Comparison of ENCODE assay signal across 1 cellular context in the genomic region with DNA sequence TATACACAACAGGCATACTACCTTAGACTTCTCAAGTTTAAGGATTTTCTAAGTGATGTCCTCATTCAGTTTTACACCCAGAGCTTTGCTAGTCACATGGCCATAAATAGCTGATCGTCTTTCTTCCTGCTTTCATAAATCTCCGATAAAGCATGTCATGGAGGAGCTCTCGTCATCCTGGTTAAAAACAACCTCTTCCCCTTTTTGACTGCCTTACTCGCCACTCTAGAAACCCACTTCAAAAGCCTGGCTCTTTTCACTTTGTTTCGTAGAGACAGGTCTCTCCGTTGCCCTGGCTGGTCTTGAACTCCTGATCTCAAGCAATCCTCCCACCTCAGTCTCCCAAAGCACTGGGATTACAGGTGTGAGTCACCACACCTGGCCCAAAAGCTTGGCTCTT.
A peak's percentile ranks its signal among the peaks of the same experiment; 100 is the strongest.
TF ChIP-seq lines count a peak whose summit lies in the region.

No MANE protein-coding gene starts in this region.

TF ChIP-seq in K562, 482 proteins besides CTCF, POLR2A, EP300 and RAD21 (continued from another document and continues in another):
- TF ChIP-seq, protein P1, sequence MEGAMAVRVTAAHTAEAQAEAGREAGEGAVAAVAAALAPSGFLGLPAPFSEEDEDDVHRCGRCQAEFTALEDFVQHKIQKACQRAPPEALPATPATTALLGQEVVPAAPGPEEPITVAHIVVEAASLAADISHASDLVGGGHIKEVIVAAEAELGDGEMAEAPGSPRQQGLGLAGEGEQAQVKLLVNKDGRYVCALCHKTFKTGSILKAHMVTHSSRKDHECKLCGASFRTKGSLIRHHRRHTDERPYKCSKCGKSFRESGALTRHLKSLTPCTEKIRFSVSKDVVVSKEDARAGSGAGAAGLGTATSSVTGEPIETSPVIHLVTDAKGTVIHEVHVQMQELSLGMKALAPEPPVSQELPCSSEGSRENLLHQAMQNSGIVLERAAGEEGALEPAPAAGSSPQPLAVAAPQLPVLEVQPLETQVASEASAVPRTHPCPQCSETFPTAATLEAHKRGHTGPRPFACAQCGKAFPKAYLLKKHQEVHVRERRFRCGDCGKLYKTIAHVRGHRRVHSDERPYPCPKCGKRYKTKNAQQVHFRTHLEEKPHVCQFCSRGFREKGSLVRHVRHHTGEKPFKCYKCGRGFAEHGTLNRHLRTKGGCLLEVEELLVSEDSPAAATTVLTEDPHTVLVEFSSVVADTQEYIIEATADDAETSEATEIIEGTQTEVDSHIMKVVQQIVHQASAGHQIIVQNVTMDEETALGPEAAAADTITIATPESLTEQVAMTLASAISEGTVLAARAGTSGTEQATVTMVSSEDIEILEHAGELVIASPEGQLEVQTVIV (CRISPR knock-in tag; IDR thresholded peaks at IDR 0.05; ENCODE audit: borderline replicate concordance), result no peak
- peak; percentile 71 for TF ChIP-seq SMARCA4 (IDR thresholded peaks at IDR 0.05)
- TF ChIP-seq ELF4 (CRISPR knock-in tag; IDR thresholded peaks at IDR 0.05), result peak; percentile 70; the same call in 1 of the 2 replicates
- TF ChIP-seq, protein P2, sequence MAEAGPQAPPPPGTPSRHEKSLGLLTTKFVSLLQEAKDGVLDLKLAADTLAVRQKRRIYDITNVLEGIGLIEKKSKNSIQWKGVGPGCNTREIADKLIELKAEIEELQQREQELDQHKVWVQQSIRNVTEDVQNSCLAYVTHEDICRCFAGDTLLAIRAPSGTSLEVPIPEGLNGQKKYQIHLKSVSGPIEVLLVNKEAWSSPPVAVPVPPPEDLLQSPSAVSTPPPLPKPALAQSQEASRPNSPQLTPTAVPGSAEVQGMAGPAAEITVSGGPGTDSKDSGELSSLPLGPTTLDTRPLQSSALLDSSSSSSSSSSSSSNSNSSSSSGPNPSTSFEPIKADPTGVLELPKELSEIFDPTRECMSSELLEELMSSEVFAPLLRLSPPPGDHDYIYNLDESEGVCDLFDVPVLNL (CRISPR knock-in tag; IDR thresholded peaks at IDR 0.05; ENCODE audit: low read depth), result no peak
- TF ChIP-seq, protein P3, sequence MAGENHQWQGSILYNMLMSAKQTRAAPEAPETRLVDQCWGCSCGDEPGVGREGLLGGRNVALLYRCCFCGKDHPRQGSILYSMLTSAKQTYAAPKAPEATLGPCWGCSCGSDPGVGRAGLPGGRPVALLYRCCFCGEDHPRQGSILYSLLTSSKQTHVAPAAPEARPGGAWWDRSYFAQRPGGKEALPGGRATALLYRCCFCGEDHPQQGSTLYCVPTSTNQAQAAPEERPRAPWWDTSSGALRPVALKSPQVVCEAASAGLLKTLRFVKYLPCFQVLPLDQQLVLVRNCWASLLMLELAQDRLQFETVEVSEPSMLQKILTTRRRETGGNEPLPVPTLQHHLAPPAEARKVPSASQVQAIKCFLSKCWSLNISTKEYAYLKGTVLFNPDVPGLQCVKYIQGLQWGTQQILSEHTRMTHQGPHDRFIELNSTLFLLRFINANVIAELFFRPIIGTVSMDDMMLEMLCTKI (IDR thresholded peaks at IDR 0.05; ENCODE audit: partially characterized antibody), result no peak
- TF ChIP-seq FOXA3 (CRISPR knock-in tag; conservative IDR thresholded peaks at IDR 0.05 in 1 of 2, IDR thresholded peaks at IDR 0.05 in 1 of 2), result no peak
- TF ChIP-seq ZC3H11A (IDR thresholded peaks at IDR 0.05; ENCODE audit: low read depth, low read length), result no peak
- TF ChIP-seq CSDE1 (IDR thresholded peaks at IDR 0.05), result no peak
- no peak for TF ChIP-seq ASH1L (IDR thresholded peaks at IDR 0.05; ENCODE audit: borderline replicate concordance, low read depth, partially characterized antibody)
- no peak for TF ChIP-seq FOXK1 (CRISPR knock-in tag; IDR thresholded peaks at IDR 0.05; ENCODE audit: borderline replicate concordance)
- TF ChIP-seq MTF1 (CRISPR knock-in tag; IDR thresholded peaks at IDR 0.05; ENCODE audit: borderline replicate concordance), result no peak
- TF ChIP-seq TAF15 (IDR thresholded peaks at IDR 0.05; ENCODE audit: low read depth, low read length), result no peak
- no peak for TF ChIP-seq ZNF316 (IDR thresholded peaks at IDR 0.05)
- TF ChIP-seq, protein P4, sequence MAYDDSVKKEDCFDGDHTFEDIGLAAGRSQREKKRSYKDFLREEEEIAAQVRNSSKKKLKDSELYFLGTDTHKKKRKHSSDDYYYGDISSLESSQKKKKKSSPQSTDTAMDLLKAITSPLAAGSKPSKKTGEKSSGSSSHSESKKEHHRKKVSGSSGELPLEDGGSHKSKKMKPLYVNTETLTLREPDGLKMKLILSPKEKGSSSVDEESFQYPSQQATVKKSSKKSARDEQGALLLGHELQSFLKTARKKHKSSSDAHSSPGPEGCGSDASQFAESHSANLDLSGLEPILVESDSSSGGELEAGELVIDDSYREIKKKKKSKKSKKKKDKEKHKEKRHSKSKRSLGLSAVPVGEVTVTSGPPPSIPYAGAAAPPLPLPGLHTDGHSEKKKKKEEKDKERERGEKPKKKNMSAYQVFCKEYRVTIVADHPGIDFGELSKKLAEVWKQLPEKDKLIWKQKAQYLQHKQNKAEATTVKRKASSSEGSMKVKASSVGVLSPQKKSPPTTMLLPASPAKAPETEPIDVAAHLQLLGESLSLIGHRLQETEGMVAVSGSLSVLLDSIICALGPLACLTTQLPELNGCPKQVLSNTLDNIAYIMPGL (CRISPR knock-in tag; IDR thresholded peaks at IDR 0.05), result no peak
- TF ChIP-seq ZNF444 (CRISPR knock-in tag; IDR thresholded peaks at IDR 0.05), result no peak
- no peak for TF ChIP-seq TSC22D4 (tag; IDR thresholded peaks at IDR 0.05)
- no peak for TF ChIP-seq RFX7 (CRISPR knock-in tag; IDR thresholded peaks at IDR 0.05)
- TF ChIP-seq ZFX (CRISPR knock-in tag; IDR thresholded peaks at IDR 0.05), result no peak
- 0 out of 2 replicates have a peak, but pooled peaks have one; percentile 16 for TF ChIP-seq NBN (IDR thresholded peaks at IDR 0.05; ENCODE audit: low read depth)
- TF ChIP-seq, protein P5, sequence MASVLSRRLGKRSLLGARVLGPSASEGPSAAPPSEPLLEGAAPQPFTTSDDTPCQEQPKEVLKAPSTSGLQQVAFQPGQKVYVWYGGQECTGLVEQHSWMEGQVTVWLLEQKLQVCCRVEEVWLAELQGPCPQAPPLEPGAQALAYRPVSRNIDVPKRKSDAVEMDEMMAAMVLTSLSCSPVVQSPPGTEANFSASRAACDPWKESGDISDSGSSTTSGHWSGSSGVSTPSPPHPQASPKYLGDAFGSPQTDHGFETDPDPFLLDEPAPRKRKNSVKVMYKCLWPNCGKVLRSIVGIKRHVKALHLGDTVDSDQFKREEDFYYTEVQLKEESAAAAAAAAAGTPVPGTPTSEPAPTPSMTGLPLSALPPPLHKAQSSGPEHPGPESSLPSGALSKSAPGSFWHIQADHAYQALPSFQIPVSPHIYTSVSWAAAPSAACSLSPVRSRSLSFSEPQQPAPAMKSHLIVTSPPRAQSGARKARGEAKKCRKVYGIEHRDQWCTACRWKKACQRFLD (CRISPR knock-in tag; IDR thresholded peaks at IDR 0.05), result peak; percentile 78
- 0 out of 2 replicates have a peak, but pooled peaks have one; percentile 18 for TF ChIP-seq ZNF134 (CRISPR knock-in tag; conservative IDR thresholded peaks at IDR 0.05)
- TF ChIP-seq GATAD2A (IDR thresholded peaks at IDR 0.05), result 0 out of 2 replicates have a peak, but pooled peaks have one; percentile 35
- peak; percentile 73 for TF ChIP-seq SMAD4 (CRISPR knock-in tag; conservative IDR thresholded peaks at IDR 0.05)
- TF ChIP-seq SMAD1 (IDR thresholded peaks at IDR 0.05; ENCODE audit: low read depth, low read length, partially characterized antibody), result no peak
- TF ChIP-seq, protein P6, sequence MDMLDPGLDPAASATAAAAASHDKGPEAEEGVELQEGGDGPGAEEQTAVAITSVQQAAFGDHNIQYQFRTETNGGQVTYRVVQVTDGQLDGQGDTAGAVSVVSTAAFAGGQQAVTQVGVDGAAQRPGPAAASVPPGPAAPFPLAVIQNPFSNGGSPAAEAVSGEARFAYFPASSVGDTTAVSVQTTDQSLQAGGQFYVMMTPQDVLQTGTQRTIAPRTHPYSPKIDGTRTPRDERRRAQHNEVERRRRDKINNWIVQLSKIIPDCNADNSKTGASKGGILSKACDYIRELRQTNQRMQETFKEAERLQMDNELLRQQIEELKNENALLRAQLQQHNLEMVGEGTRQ (CRISPR knock-in tag; IDR thresholded peaks at IDR 0.05), result peak; percentile 42; the same call in 1 of the 2 replicates
- no peak for TF ChIP-seq BRD9 (IDR thresholded peaks at IDR 0.05; ENCODE audit: low read depth, partially characterized antibody)
- TF ChIP-seq RBM39 (optimal IDR thresholded peaks at IDR 0.05; ENCODE audit: low read depth, low read length), result no peak
- TF ChIP-seq, protein P7, sequence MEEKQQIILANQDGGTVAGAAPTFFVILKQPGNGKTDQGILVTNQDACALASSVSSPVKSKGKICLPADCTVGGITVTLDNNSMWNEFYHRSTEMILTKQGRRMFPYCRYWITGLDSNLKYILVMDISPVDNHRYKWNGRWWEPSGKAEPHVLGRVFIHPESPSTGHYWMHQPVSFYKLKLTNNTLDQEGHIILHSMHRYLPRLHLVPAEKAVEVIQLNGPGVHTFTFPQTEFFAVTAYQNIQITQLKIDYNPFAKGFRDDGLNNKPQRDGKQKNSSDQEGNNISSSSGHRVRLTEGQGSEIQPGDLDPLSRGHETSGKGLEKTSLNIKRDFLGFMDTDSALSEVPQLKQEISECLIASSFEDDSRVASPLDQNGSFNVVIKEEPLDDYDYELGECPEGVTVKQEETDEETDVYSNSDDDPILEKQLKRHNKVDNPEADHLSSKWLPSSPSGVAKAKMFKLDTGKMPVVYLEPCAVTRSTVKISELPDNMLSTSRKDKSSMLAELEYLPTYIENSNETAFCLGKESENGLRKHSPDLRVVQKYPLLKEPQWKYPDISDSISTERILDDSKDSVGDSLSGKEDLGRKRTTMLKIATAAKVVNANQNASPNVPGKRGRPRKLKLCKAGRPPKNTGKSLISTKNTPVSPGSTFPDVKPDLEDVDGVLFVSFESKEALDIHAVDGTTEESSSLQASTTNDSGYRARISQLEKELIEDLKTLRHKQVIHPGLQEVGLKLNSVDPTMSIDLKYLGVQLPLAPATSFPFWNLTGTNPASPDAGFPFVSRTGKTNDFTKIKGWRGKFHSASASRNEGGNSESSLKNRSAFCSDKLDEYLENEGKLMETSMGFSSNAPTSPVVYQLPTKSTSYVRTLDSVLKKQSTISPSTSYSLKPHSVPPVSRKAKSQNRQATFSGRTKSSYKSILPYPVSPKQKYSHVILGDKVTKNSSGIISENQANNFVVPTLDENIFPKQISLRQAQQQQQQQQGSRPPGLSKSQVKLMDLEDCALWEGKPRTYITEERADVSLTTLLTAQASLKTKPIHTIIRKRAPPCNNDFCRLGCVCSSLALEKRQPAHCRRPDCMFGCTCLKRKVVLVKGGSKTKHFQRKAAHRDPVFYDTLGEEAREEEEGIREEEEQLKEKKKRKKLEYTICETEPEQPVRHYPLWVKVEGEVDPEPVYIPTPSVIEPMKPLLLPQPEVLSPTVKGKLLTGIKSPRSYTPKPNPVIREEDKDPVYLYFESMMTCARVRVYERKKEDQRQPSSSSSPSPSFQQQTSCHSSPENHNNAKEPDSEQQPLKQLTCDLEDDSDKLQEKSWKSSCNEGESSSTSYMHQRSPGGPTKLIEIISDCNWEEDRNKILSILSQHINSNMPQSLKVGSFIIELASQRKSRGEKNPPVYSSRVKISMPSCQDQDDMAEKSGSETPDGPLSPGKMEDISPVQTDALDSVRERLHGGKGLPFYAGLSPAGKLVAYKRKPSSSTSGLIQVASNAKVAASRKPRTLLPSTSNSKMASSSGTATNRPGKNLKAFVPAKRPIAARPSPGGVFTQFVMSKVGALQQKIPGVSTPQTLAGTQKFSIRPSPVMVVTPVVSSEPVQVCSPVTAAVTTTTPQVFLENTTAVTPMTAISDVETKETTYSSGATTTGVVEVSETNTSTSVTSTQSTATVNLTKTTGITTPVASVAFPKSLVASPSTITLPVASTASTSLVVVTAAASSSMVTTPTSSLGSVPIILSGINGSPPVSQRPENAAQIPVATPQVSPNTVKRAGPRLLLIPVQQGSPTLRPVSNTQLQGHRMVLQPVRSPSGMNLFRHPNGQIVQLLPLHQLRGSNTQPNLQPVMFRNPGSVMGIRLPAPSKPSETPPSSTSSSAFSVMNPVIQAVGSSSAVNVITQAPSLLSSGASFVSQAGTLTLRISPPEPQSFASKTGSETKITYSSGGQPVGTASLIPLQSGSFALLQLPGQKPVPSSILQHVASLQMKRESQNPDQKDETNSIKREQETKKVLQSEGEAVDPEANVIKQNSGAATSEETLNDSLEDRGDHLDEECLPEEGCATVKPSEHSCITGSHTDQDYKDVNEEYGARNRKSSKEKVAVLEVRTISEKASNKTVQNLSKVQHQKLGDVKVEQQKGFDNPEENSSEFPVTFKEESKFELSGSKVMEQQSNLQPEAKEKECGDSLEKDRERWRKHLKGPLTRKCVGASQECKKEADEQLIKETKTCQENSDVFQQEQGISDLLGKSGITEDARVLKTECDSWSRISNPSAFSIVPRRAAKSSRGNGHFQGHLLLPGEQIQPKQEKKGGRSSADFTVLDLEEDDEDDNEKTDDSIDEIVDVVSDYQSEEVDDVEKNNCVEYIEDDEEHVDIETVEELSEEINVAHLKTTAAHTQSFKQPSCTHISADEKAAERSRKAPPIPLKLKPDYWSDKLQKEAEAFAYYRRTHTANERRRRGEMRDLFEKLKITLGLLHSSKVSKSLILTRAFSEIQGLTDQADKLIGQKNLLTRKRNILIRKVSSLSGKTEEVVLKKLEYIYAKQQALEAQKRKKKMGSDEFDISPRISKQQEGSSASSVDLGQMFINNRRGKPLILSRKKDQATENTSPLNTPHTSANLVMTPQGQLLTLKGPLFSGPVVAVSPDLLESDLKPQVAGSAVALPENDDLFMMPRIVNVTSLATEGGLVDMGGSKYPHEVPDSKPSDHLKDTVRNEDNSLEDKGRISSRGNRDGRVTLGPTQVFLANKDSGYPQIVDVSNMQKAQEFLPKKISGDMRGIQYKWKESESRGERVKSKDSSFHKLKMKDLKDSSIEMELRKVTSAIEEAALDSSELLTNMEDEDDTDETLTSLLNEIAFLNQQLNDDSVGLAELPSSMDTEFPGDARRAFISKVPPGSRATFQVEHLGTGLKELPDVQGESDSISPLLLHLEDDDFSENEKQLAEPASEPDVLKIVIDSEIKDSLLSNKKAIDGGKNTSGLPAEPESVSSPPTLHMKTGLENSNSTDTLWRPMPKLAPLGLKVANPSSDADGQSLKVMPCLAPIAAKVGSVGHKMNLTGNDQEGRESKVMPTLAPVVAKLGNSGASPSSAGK (IDR thresholded peaks at IDR 0.05), result peak; percentile 19; the same call in 1 of the 2 replicates
- TF ChIP-seq, protein P8, sequence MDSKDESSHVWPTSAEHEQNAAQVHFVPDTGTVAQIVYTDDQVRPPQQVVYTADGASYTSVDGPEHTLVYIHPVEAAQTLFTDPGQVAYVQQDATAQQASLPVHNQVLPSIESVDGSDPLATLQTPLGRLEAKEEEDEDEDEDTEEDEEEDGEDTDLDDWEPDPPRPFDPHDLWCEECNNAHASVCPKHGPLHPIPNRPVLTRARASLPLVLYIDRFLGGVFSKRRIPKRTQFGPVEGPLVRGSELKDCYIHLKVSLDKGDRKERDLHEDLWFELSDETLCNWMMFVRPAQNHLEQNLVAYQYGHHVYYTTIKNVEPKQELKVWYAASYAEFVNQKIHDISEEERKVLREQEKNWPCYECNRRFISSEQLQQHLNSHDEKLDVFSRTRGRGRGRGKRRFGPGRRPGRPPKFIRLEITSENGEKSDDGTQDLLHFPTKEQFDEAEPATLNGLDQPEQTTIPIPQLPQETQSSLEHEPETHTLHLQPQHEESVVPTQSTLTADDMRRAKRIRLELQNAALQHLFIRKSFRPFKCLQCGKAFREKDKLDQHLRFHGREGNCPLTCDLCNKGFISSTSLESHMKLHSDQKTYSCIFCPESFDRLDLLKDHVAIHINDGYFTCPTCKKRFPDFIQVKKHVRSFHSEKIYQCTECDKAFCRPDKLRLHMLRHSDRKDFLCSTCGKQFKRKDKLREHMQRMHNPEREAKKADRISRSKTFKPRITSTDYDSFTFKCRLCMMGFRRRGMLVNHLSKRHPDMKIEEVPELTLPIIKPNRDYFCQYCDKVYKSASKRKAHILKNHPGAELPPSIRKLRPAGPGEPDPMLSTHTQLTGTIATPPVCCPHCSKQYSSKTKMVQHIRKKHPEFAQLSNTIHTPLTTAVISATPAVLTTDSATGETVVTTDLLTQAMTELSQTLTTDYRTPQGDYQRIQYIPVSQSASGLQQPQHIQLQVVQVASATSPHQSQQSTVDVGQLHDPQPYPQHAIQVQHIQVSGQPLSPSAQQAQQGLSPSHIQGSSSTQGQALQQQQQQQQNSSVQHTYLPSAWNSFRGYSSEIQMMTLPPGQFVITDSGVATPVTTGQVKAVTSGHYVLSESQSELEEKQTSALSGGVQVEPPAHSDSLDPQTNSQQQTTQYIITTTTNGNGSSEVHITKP (IDR thresholded peaks at IDR 0.05; ENCODE audit: partially characterized antibody), result no peak
